ENCODE assay signal across 1 cellular context in genomic region chr10:101060036-101060950, GRCh38.
A peak's percentile ranks its signal among the peaks of the same experiment; 100 is the strongest.
TF ChIP-seq lines count a peak whose summit lies in the region.

No MANE protein-coding gene starts in this region.

TF ChIP-seq in K562, 482 proteins besides CTCF, POLR2A, EP300 and RAD21 (continued from another document):
- TF ChIP-seq MNT (conservative IDR thresholded peaks at IDR 0.05) = peak in 1 of 2 experiments; percentile 34; a peak in 2 of 4 replicates
- peak; percentile 32; the same call in 1 of the 2 replicates for TF ChIP-seq CTBP1 (IDR thresholded peaks at IDR 0.05; ENCODE audit: borderline replicate concordance)
- peak; percentile 52; the same call in 1 of the 2 replicates for TF ChIP-seq NFRKB (IDR thresholded peaks at IDR 0.05; ENCODE audit: low read depth)
- peak; percentile 30; the same call in 1 of the 2 replicates for TF ChIP-seq MYC (IDR thresholded peaks at IDR 0.05; ENCODE audit: low read depth, low read length)
- TF ChIP-seq MYC (CRISPR knock-in tag; IDR thresholded peaks at IDR 0.05; ENCODE audit: borderline replicate concordance, low read depth) = no peak
- peak; percentile 63; the same call in 1 of the 2 replicates for TF ChIP-seq E2F1 (CRISPR knock-in tag; IDR thresholded peaks at IDR 0.05)
- TF ChIP-seq ZNF699 (CRISPR knock-in tag; IDR thresholded peaks at IDR 0.05; ENCODE audit: insufficient replicate concordance) = no peak
- peak; percentile 72 for TF ChIP-seq SMC3 (conservative IDR thresholded peaks at IDR 0.05; ENCODE audit: insufficient read depth, low read depth, low read length)
- TF ChIP-seq MYNN (IDR thresholded peaks at IDR 0.05) = no peak
- no peak for TF ChIP-seq MYNN (CRISPR knock-in tag; IDR thresholded peaks at IDR 0.05)
- peak; percentile 61 for TF ChIP-seq CTCFL (IDR thresholded peaks at IDR 0.05; ENCODE audit: borderline replicate concordance, insufficient read depth, low read depth, low read length, poor library complexity, severe bottlenecking)
- peak; percentile 69 for TF ChIP-seq CREM (IDR thresholded peaks at IDR 0.05; ENCODE audit: low read depth)
- peak; percentile 77 for TF ChIP-seq RBM25 (IDR thresholded peaks at IDR 0.05; ENCODE audit: low read depth, low read length, severe bottlenecking)
- TF ChIP-seq CC2D1A (IDR thresholded peaks at IDR 0.05) = peak; percentile 50
- 0 out of 4 replicates have a peak, but pooled peaks of 1 of the 2 experiments have one; percentile 13 for TF ChIP-seq KDM1A (IDR thresholded peaks at IDR 0.05)
- 0 out of 2 replicates have a peak, but pooled peaks have one; percentile 17 for TF ChIP-seq POLR2AphosphoS5 (IDR thresholded peaks at IDR 0.05; ENCODE audit: control insufficient read depth, insufficient read depth, low read depth, low read length)
- 0 out of 2 replicates have a peak, but pooled peaks have one; percentile 35 for TF ChIP-seq ZZZ3 (IDR thresholded peaks at IDR 0.05)
- no peak for TF ChIP-seq ZNF639 (CRISPR knock-in tag; conservative IDR thresholded peaks at IDR 0.05 in 1 of 2, IDR thresholded peaks at IDR 0.05 in 1 of 2)
- TF ChIP-seq CREB1 (IDR thresholded peaks at IDR 0.05) = no peak
- 0 out of 2 replicates have a peak, but pooled peaks have one; percentile 4 for TF ChIP-seq CREB1 (CRISPR knock-in tag; IDR thresholded peaks at IDR 0.05)
